Comparison of ENCODE assay signal across 11 cellular contexts in genomic region chr1:198623920-198624647, GRCh38.
DNase-seq lines count a peak whose midpoint lies in the region; ATAC-seq and TF ChIP-seq lines count a peak whose summit lies in the region.
"Had no signal": no experiment of that assay in that cellular context is flagged by ENCODE, and none has a peak within 500 bp of the region (broad histone marks: within the 10 kb centered on the region; RNA-seq: fewer than 3 reads in every experiment).

No MANE protein-coding gene starts in this region.

- H4K20me1 ChIP-seq in OCI-LY1 (ENCODE audit: insufficient read depth, low read length) = no peaks in the 10 kb centered on the region

- peak overlapping the region; percentile 99 for H3K27ac ChIP-seq in OCI-LY1 (ENCODE audit: low read depth, low read length, poor library complexity, severe bottlenecking)

- no peaks in the 10 kb centered on the region for H3K9me3 ChIP-seq in OCI-LY1 (ENCODE audit: low read length)

- peaks cover 100% of the 10 kb centered on the region for H3K4me1 ChIP-seq in OCI-LY1 (ENCODE audit: insufficient read depth, low read length, severe bottlenecking)

- H2AFZ ChIP-seq in OCI-LY1 (ENCODE audit: low read length) = no peak overlapping the region

- H3K36me3 ChIP-seq in OCI-LY1 (ENCODE audit: insufficient read depth, low read length) = peaks cover 13% of the 10 kb centered on the region; the same call in 1 of the 2 replicates

- no peaks in the 10 kb centered on the region for H3K27me3 ChIP-seq in OCI-LY1 (ENCODE audit: insufficient read depth, low read length)

- H3K9ac ChIP-seq in OCI-LY1 (ENCODE audit: low read length) = peak overlapping the region; percentile 83

- H3K4me3 ChIP-seq in OCI-LY1 (ENCODE audit: low read depth, low read length, poor library complexity, severe bottlenecking) = peak overlapping the region; percentile 53

- no peak for TF ChIP-seq CTCF in OCI-LY1 (IDR thresholded peaks at IDR 0.05; ENCODE audit: low read length)

- ATAC-seq in GM19468 (IDR thresholded peaks at IDR 0.05; ENCODE audit: extremely low read depth, unreplicated experiment) (peak; percentile 9), GM19324 (IDR thresholded peaks at IDR 0.05; ENCODE audit: low FRiP score, unreplicated experiment) (no peak)

- peaks cover 27% of the 10 kb centered on the region for H3K79me2 ChIP-seq in OCI-LY1 (ENCODE audit: insufficient read depth, low read length)

- peak overlapping the region; percentile 89 for H3K4me2 ChIP-seq in OCI-LY1 (ENCODE audit: low read length)

- 0 out of 2 replicates have a peak, but pooled peaks cover 4% of the 10 kb centered on the region for H3F3A ChIP-seq in OCI-LY1 (ENCODE audit: insufficient read depth, low read length)

- DNase-seq in AG20443 (ENCODE audit: low spot score) (peak; percentile 53), fibroblast of gingiva (ENCODE audit: low read depth) (peak; percentile 62), DMS53 (lab: John Stamatoyannopoulos, UW) (no peak), NCI-H226 (no peak), NCI-H1930 (lab: John Stamatoyannopoulos, UW) (no peak)
- DNase-seq: DMS79, NCI-H1092, substantia nigra had no signal

- no peaks in the 10 kb centered on the region for H3K9me2 ChIP-seq in OCI-LY1 (ENCODE audit: low read depth, low read length)

Comparison
In these comparisons a context has a peak if more than half of its experiments do, and no peak if none do; other contexts are left out.
1. DNase-seq: peak in AG20443 (single experiment) and fibroblast of gingiva (single experiment); none in DMS53 (single experiment), NCI-H226 (single experiment) and NCI-H1930 (0 of 2).